Comparison of ENCODE assay signal across 21 cellular contexts in genomic region chr15:81183403-81183760, GRCh38. TPM values are rescaled to one million over a fixed set of nuclear protein-coding genes. Genes with fewer than 3 reads are reported as not detected.
DNase-seq lines count a peak whose midpoint lies in the region; ATAC-seq, FAIRE-seq and TF ChIP-seq lines count a peak whose summit lies in the region.
"Had no signal": no experiment of that assay in that cellular context is flagged by ENCODE, and none has a peak within 500 bp of the region (broad histone marks: within the 10 kb centered on the region; RNA-seq: fewer than 3 reads in every experiment).

No MANE protein-coding gene starts in this region.

- TF ChIP-seq CTCF in fibroblast of mammary gland (conservative IDR thresholded peaks at IDR 0.05; ENCODE audit: control insufficient read depth, insufficient read depth, low read depth, low read length): no peak

- no peak overlapping the region for H3K27ac Mint-ChIP-seq in activated T-cell treated with anti-CD3 and anti-CD28 coated beads, Interleukin-2, amount 50 U/mL, for 72 hours
- H3K27ac Mint-ChIP-seq: activated CD4-positive, alpha-beta T cell treated with anti-CD3 and anti-CD28 coated beads, Interleukin-2, amount 10 ng/mL, durations not matched to agents 7 days and 5 days; activated naive CD4-positive, alpha-beta T cell treated with anti-CD3 and anti-CD28 coated beads, Interleukin-2, amount 50 U/mL, for 72 hours; naive thymus-derived CD8-positive, alpha-beta T cell had no signal

- FAIRE-seq in H54 (lab: Jason Lieb, UNC): no peak

- no peak for TF ChIP-seq POLR2A in H54 (IDR thresholded peaks at IDR 0.05; ENCODE audit: low read depth, low read length)

- intact Hi-C loops in posterior vena cava (cut with DNase I): no loop called here

- peaks cover 22% of the 10 kb centered on the region for H3K4me1 Mint-ChIP-seq in activated T-cell treated with anti-CD3 and anti-CD28 coated beads, Interleukin-2, amount 50 U/mL, for 72 hours (ENCODE audit: low read depth)

- peak; percentile 18 to 48 for DNase-seq in NOMO-1 (lab: John Stamatoyannopoulos, UW; ENCODE audit: unreplicated experiment in 2 of 2)
- no peak for DNase-seq in NOMO-1 treated with dmso at 0.1 percent for 144 hours (lab: John Stamatoyannopoulos, UW; ENCODE audit: unreplicated experiment)
- no peak for DNase-seq in fibroblast of mammary gland (ENCODE audit: low read depth)
- peak; percentile 47 for DNase-seq in posterior vena cava (ENCODE audit: low spot score)
- no peak for DNase-seq in H54 (ENCODE audit: insufficient read length, low spot score)
- DNase-seq in activated T-cell treated with anti-CD3 and anti-CD28 coated beads, Interleukin-2, amount 50 U/mL, for 72 hours: no peak
- no peak for DNase-seq in NK-92 treated with Interleukin-12 subunit alpha and Interleukin-12 subunit beta, amount 100 ng/mL, for 24 hours (lab: John Stamatoyannopoulos, UW)
- DNase-seq: 8988T; activated CD4-positive, alpha-beta T cell treated with anti-CD3 and anti-CD28 coated beads, Interleukin-2, amount 10 ng/mL, durations not matched to agents 7 days and 5 days; activated T-cell treated with anti-CD3 and anti-CD28 coated beads, Interleukin-2, amount 50 U/mL, for 1 hour; DMS53; effector CD4-positive, alpha-beta T cell; HCEC 1CT; MM.1S; naive thymus-derived CD8-positive, alpha-beta T cell; NCI-H2029; NCI-H510A had no signal

- H3K4me3 Mint-ChIP-seq in activated T-cell treated with anti-CD3 and anti-CD28 coated beads, Interleukin-2, amount 50 U/mL, for 72 hours: no peak overlapping the region
- H3K4me3 Mint-ChIP-seq: activated CD4-positive, alpha-beta T cell treated with anti-CD3 and anti-CD28 coated beads, Interleukin-2, amount 10 ng/mL, durations not matched to agents 7 days and 5 days; naive thymus-derived CD8-positive, alpha-beta T cell had no signal

- 50% methylated on average over 3 of the region's 3 CpGs for WGBS in urinary bladder

- peak overlapping the region; percentile 48 for H3K27ac ChIP-seq in urinary bladder (ENCODE audit: low read depth)

- H3K4me1 ChIP-seq in urinary bladder (ENCODE audit: insufficient read depth): no peaks in the 10 kb centered on the region

- H3K9me3 Mint-ChIP-seq in activated T-cell treated with anti-CD3 and anti-CD28 coated beads, Interleukin-2, amount 50 U/mL, for 72 hours: no peaks in the 10 kb centered on the region
- H3K9me3 Mint-ChIP-seq: activated CD4-positive, alpha-beta T cell treated with anti-CD3 and anti-CD28 coated beads, Interleukin-2, amount 10 ng/mL, durations not matched to agents 7 days and 5 days; activated naive CD4-positive, alpha-beta T cell treated with anti-CD3 and anti-CD28 coated beads, Interleukin-2, amount 50 U/mL, for 72 hours; naive thymus-derived CD8-positive, alpha-beta T cell had no signal

- peaks cover 40% of the 10 kb centered on the region for H3K27me3 Mint-ChIP-seq in activated T-cell treated with anti-CD3 and anti-CD28 coated beads, Interleukin-2, amount 50 U/mL, for 72 hours (ENCODE audit: low read depth)

- H3K36me3 ChIP-seq in urinary bladder (ENCODE audit: insufficient read depth): no peaks in the 10 kb centered on the region

- peak overlapping the region; percentile 44 for H3K4me3 ChIP-seq in fibroblast of mammary gland (ENCODE audit: control insufficient read depth, low read depth, low read length)
- peak overlapping the region; percentile 44 for H3K4me3 ChIP-seq in urinary bladder (ENCODE audit: low read depth, low read length)

- no peaks in the 10 kb centered on the region for H3K36me3 Mint-ChIP-seq in activated T-cell treated with anti-CD3 and anti-CD28 coated beads, Interleukin-2, amount 50 U/mL, for 72 hours (ENCODE audit: insufficient read depth in 2 of 2)
- H3K36me3 Mint-ChIP-seq: activated naive CD4-positive, alpha-beta T cell treated with anti-CD3 and anti-CD28 coated beads, Interleukin-2, amount 50 U/mL, for 72 hours; naive thymus-derived CD8-positive, alpha-beta T cell had no signal

- ATAC-seq in activated T-cell treated with anti-CD3 and anti-CD28 coated beads, Interleukin-2, amount 50 U/mL, for 72 hours (replicated peaks in 1 of 2): no peak
- ATAC-seq: naive thymus-derived CD8-positive, alpha-beta T cell had no signal

RNA-seq across cellular contexts. Expression of gene IL16, which starts 13.3 kb away (rescaled TPM):
- total RNA-seq in posterior vena cava (10 to 100 TPM; 12.1 to 21.8 TPM), urinary bladder (10.6 TPM)
- polyA plus RNA-seq in urinary bladder: 20.7 TPM
- 10 to 100 TPM; 50.9 to 63.2 TPM for total RNA-seq in activated T-cell treated with anti-CD3 and anti-CD28 coated beads, Interleukin-2, amount 50 U/mL, for 72 hours

RNA-seq across cellular contexts. Expression of gene CFAP161, which starts 49.3 kb away (rescaled TPM):
- total RNA-seq in posterior vena cava: under 1 TPM in 1 of 2 donors, not detected in 1; 0.52 TPM
- 0.90 TPM for total RNA-seq in urinary bladder
- polyA plus RNA-seq in urinary bladder: not detected
- under 1 TPM in 1 of 2 donors, not detected in 1; 0.48 TPM for total RNA-seq in activated T-cell treated with anti-CD3 and anti-CD28 coated beads, Interleukin-2, amount 50 U/mL, for 72 hours
- total RNA-seq: activated CD4-positive, alpha-beta T cell treated with anti-CD3 and anti-CD28 coated beads, Interleukin-2, amount 10 ng/mL, durations not matched to agents 7 days and 5 days; activated naive CD4-positive, alpha-beta T cell treated with anti-CD3 and anti-CD28 coated beads, Interleukin-2, amount 50 U/mL, for 72 hours; OCI-LY7 had no signal
- polyA plus RNA-seq: liver; naive thymus-derived CD8-positive, alpha-beta T cell had no signal

Comparison
In these comparisons a context has a peak if more than half of its experiments do, and no peak if none do; other contexts are left out.
1. DNase-seq: peak in NOMO-1 (2 of 2) and posterior vena cava (single experiment); none in NOMO-1 treated with dmso at 0.1 percent for 144 hours (single experiment), fibroblast of mammary gland (single experiment), H54 (single experiment), activated T-cell treated with anti-CD3 and anti-CD28 coated beads, Interleukin-2, amount 50 U/mL, for 72 hours (0 of 2) and NK-92 treated with Interleukin-12 subunit alpha and Interleukin-12 subunit beta, amount 100 ng/mL, for 24 hours (single experiment).